Comparison of ENCODE assay signal across 8 cellular contexts in the genomic region with DNA sequence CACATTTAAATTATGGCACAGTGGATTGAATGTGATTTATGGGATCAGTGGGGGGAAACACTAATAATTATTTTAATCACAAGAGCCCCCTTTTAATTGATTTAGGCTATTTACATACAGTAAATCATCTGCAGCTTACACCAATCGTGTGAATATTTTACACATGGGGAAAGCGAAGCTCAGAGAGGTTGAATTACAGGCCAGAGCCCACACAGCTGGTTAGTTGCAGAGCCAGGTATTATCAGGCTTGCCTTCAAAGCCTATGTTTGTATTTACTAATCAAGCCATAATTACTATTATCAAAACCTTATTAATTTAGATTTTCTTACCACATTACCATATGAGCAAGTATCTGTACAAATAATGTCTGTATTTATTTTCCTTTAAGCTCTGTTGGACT. TPM values are rescaled to one million over a fixed set of nuclear protein-coding genes. Genes with fewer than 3 reads are reported as not detected.
DNase-seq lines count a peak whose midpoint lies in the region; ATAC-seq, FAIRE-seq and TF ChIP-seq lines count a peak whose summit lies in the region.

No MANE protein-coding gene starts in this region.

- in situ Hi-C loops in G401 (cut with HindIII; ENCODE audit: low sequenced_read_pairs), result no loop called here

- H3K36me3 ChIP-seq in kidney (ENCODE audit: control insufficient read depth in 1 of 2, insufficient read depth in 2 of 2, low read length in 2 of 2), result no peaks in the 10 kb centered on the region

- intact Hi-C loops in activated CD4-positive, alpha-beta T cell treated with anti-CD3 and anti-CD28 coated beads for 36 hours (cut with DNase I, micrococcal nuclease), result loop anchor here (1.0 to 10.0 kb wide), 9 partner anchors 31 to 1742 kb away; a partner anchor contains a TSS
- intact Hi-C loops in kidney (cut with DNase I), result no loop called here

- POLR2A ChIA-PET in activated CD4-positive, alpha-beta T cell treated with anti-CD3 and anti-CD28 coated beads for 36 hours (lab: Charles Lee), result interaction anchor here (0.6 kb wide), 1 partner anchor 89 kb away, joined by 4 read pairs; no protein-coding TSS in a partner anchor

- H3K36me3 Mint-ChIP-seq in activated CD4-positive, alpha-beta T cell treated with anti-CD3 and anti-CD28 coated beads for 36 hours (ENCODE audit: low read depth), result peaks cover 8% of the 10 kb centered on the region
- H3K36me3 Mint-ChIP-seq in activated T-helper 17 cell treated with anti-CD3 and anti-CD28 coated beads, Interleukin-2, amount 50 U/mL, for 72 hours (ENCODE audit: low read depth), result peaks cover 14% of the 10 kb centered on the region

- peak overlapping the region; percentile 100 for H3K4me3 Mint-ChIP-seq in activated CD4-positive, alpha-beta T cell treated with anti-CD3 and anti-CD28 coated beads for 36 hours
- peak overlapping the region; percentile 99 for H3K4me3 Mint-ChIP-seq in activated T-helper 17 cell treated with anti-CD3 and anti-CD28 coated beads, Interleukin-2, amount 50 U/mL, for 72 hours

- peak overlapping the region; percentile 72 to 97 for H3K9ac ChIP-seq in kidney (ENCODE audit: low read length in 2 of 2)

- no peak for TF ChIP-seq CTCF in kidney (IDR thresholded peaks at IDR 0.05; ENCODE audit: borderline replicate concordance, extremely low read depth, insufficient read depth)

- FAIRE-seq in kidney (lab: Jason Lieb, UNC), result no peak

- no peak for ATAC-seq in activated CD4-positive, alpha-beta T cell treated with anti-CD3 and anti-CD28 coated beads for 36 hours
- no peak for ATAC-seq in activated T-helper 17 cell treated with anti-CD3 and anti-CD28 coated beads, Interleukin-2, amount 50 U/mL, for 72 hours (replicated peaks)
- no peak for ATAC-seq in GM19455 (IDR thresholded peaks at IDR 0.05; ENCODE audit: unreplicated experiment)

- no peaks in the 10 kb centered on the region for H3K9me3 ChIP-seq in kidney (ENCODE audit: control insufficient read depth in 1 of 2, low read length in 2 of 2)

- peaks cover 26% of the 10 kb centered on the region for H3K4me1 Mint-ChIP-seq in activated CD4-positive, alpha-beta T cell treated with anti-CD3 and anti-CD28 coated beads for 36 hours
- no peaks in the 10 kb centered on the region for H3K4me1 Mint-ChIP-seq in activated T-helper 17 cell treated with anti-CD3 and anti-CD28 coated beads, Interleukin-2, amount 50 U/mL, for 72 hours

- no peak for DNase-seq in activated CD4-positive, alpha-beta T cell treated with anti-CD3 and anti-CD28 coated beads for 36 hours
- no peak for DNase-seq in activated CD4-positive, alpha-beta T cell treated with anti-CD3 and anti-CD28 coated beads, Interleukin-2, amount 50 U/mL, for 48 hours
- DNase-seq in kidney (no peak), G401 (ENCODE audit: low spot score) (no peak), AG08396 (ENCODE audit: low spot score) (no peak)

- CTCF ChIA-PET in activated CD4-positive, alpha-beta T cell treated with anti-CD3 and anti-CD28 coated beads for 36 hours (lab: Charles Lee), result interaction anchor here (1.0 to 1.3 kb wide), 2 partner anchors 16 to 155 kb away, joined by 3 read pairs; no protein-coding TSS in a partner anchor

- H3K4me1 ChIP-seq in kidney (ENCODE audit: control insufficient read depth in 1 of 2, insufficient read depth in 1 of 2, low read depth in 1 of 2, low read length in 2 of 2), result peaks cover 6 to 21% of the 10 kb centered on the region in 2 donors

- H3K4me3 ChIP-seq in kidney (ENCODE audit: low read length in 2 of 2), result peak overlapping the region; percentile 96 to 99

- H3K9me3 Mint-ChIP-seq in activated CD4-positive, alpha-beta T cell treated with anti-CD3 and anti-CD28 coated beads for 36 hours (ENCODE audit: low read depth), result no peaks in the 10 kb centered on the region
- no peaks in the 10 kb centered on the region for H3K9me3 Mint-ChIP-seq in activated T-helper 17 cell treated with anti-CD3 and anti-CD28 coated beads, Interleukin-2, amount 50 U/mL, for 72 hours

- peak overlapping the region; percentile 97 for H3K27ac Mint-ChIP-seq in activated CD4-positive, alpha-beta T cell treated with anti-CD3 and anti-CD28 coated beads for 36 hours
- H3K27ac Mint-ChIP-seq in activated T-helper 17 cell treated with anti-CD3 and anti-CD28 coated beads, Interleukin-2, amount 50 U/mL, for 72 hours, result peak overlapping the region; percentile 99

- peak overlapping the region; percentile 94 to 96 for H3K27ac ChIP-seq in kidney (ENCODE audit: low read depth in 2 of 2, low read length in 2 of 2)
- H3K27ac ChIP-seq in temporal lobe (ENCODE audit: low read depth, low read length), result peak overlapping the region; percentile 94

- no peaks in the 10 kb centered on the region for H3K27me3 Mint-ChIP-seq in activated CD4-positive, alpha-beta T cell treated with anti-CD3 and anti-CD28 coated beads for 36 hours
- H3K27me3 Mint-ChIP-seq in activated T-helper 17 cell treated with anti-CD3 and anti-CD28 coated beads, Interleukin-2, amount 50 U/mL, for 72 hours, result no peaks in the 10 kb centered on the region

RNA-seq across cellular contexts. Expression of a gene that starts 0.7 kb away (rescaled TPM):
- total RNA-seq in activated CD4-positive, alpha-beta T cell treated with anti-CD3 and anti-CD28 coated beads for 36 hours, result 10 to 100 TPM; 26.4 to 26.5 TPM
- total RNA-seq in activated T-helper 17 cell treated with anti-CD3 and anti-CD28 coated beads, Interleukin-2, amount 50 U/mL, for 72 hours, result 10 to 100 TPM; 22.2 to 31.7 TPM
- total RNA-seq in kidney, result 53.2 TPM
- 29.6 TPM for polyA plus RNA-seq in kidney (ENCODE audit: insufficient read depth, low read depth, low replicate concordance)
- total RNA-seq in temporal lobe, result 66.1 TPM
- 10.8 and 18.7 TPM in 2 replicates for total RNA-seq in G401 (2014; rRNA removed; shearing (Covaris generic))

RNA-seq across cellular contexts. Expression of a gene that starts 1.5 kb away (rescaled TPM):
- 10 to 100 TPM; 54.5 to 56.7 TPM for total RNA-seq in activated CD4-positive, alpha-beta T cell treated with anti-CD3 and anti-CD28 coated beads for 36 hours
- 10 to 100 TPM; 30.4 to 43.3 TPM for total RNA-seq in activated T-helper 17 cell treated with anti-CD3 and anti-CD28 coated beads, Interleukin-2, amount 50 U/mL, for 72 hours
- total RNA-seq in kidney (43.2 TPM), temporal lobe (459 TPM)
- polyA plus RNA-seq in kidney (ENCODE audit: insufficient read depth, low read depth, low replicate concordance), result 6.8 TPM
- 33.6 and 36.5 TPM in 2 replicates for total RNA-seq in G401 (2014; rRNA removed; shearing (Covaris generic))
